13 cellular contexts compared by ENCODE assay signal in the genomic region with DNA sequence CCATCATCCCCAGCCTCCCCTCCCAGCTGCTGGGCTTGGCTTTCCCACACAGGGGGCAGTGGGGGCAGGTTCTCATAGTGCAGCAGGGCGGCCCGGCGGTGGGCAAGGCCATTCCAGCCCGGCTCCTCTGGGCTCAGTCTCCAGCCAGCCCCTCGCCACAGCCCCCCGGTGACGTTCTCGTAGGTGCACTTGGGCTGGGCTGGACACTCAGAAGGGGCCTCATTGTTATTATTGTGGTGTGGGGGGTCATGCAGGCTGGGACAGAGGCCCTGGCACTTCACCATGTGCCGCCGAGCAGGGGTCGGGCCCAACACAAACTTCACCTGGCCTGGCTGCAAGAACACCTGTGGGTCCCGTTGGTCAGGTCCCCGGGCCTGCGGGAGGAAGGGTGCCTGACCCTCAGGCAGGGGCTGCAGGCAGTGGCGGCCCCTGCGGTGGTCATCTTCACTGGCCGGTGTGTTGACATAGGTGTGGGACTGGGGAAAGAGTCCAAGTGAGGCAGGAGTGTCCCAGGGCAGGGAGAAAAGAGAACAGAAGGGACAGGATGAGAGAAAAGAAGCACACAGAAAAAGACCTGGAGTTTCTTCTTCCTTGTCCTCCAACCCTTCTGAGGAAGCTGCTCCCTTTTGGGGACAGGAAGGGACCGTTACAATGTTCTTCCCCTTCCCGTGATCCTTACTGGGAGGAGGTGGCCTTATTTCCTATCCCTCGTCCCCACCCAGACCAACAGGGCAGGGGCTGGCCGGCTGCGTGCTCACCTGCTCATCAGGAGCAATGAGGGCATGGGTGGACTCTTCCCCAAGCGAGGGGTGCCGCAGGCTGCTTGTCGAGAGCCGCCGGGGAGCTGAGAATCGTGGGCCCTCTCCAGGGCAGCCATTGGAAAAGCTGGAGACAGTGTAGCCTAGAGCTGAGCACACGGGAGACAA. TPM values are rescaled to one million over a fixed set of nuclear protein-coding genes. Genes with fewer than 3 reads are reported as not detected.
DNase-seq lines count a peak whose midpoint lies in the region; ATAC-seq and TF ChIP-seq lines count a peak whose summit lies in the region.
"Had no signal": no experiment of that assay in that cellular context is flagged by ENCODE, and none has a peak within 500 bp of the region (broad histone marks: within the 10 kb centered on the region; RNA-seq: fewer than 3 reads in every experiment).

No MANE protein-coding gene starts in this region.

- no peak overlapping the region for H3K4me3 ChIP-seq in heart left ventricle
- H3K4me3 ChIP-seq: BLaER1 treated with 17β-estradiol and CSF1 and Interleukin-3, amounts not matched to agents 10 nM and 100 nM had no signal

- H3K36me3 Mint-ChIP-seq in endothelial cell (ENCODE audit: low read depth, unreplicated experiment): peaks cover 31% of the 10 kb centered on the region

- intact Hi-C loops in cardiac septum (cut with DNase I) (no loop called here), heart left ventricle (cut with DNase I) (loop anchor here in 5 of 10 donors (5.0 to 10.0 kb wide), 5 partner anchors 34 to 407 kb away; a partner anchor contains a TSS)

- ATAC-seq in heart left ventricle (no peak), GM19351 (IDR thresholded peaks at IDR 0.05; ENCODE audit: unreplicated experiment) (no peak), HG02970 (IDR thresholded peaks at IDR 0.05; ENCODE audit: low FRiP score, unreplicated experiment) (no peak)

- H3K27me3 ChIP-seq in heart left ventricle: no peaks in the 10 kb centered on the region
- H3K27me3 ChIP-seq: BLaER1 treated with 17β-estradiol and CSF1 and Interleukin-3, amounts not matched to agents 10 nM and 100 nM had no signal

- no peaks in the 10 kb centered on the region for H3K9me3 Mint-ChIP-seq in endothelial cell (ENCODE audit: unreplicated experiment)
- H3K9me3 Mint-ChIP-seq: CD4-positive, CD25-positive, alpha-beta regulatory T cell; H9 had no signal

- H3K4me1 Mint-ChIP-seq in endothelial cell (ENCODE audit: unreplicated experiment): peaks cover 33% of the 10 kb centered on the region
- H3K4me1 Mint-ChIP-seq: CD4-positive, CD25-positive, alpha-beta regulatory T cell had no signal

- peak overlapping the region; percentile 22 for H3K27ac Mint-ChIP-seq in endothelial cell (ENCODE audit: unreplicated experiment)
- H3K27ac Mint-ChIP-seq: H9 had no signal

- WGBS in heart left ventricle, 4 donors: 86 to 92% (median 89%) methylated on average over 28 to 29 of the region's 29 CpGs

- peaks cover 0 to 71% (median 58%) of the 10 kb centered on the region in 9 donors for H3K36me3 ChIP-seq in heart left ventricle

- H3K27ac ChIP-seq in heart left ventricle: no peak overlapping the region
- H3K27ac ChIP-seq: BLaER1 treated with 17β-estradiol and CSF1 and Interleukin-3, amounts not matched to agents 10 nM and 100 nM had no signal

- no peaks in the 10 kb centered on the region for H3K9me3 ChIP-seq in heart left ventricle
- H3K9me3 ChIP-seq: BLaER1 treated with 17β-estradiol and CSF1 and Interleukin-3, amounts not matched to agents 10 nM and 100 nM had no signal

- no peaks in the 10 kb centered on the region for H3K27me3 Mint-ChIP-seq in endothelial cell (ENCODE audit: unreplicated experiment)

- H3K4me3 Mint-ChIP-seq in endothelial cell (ENCODE audit: unreplicated experiment): no peak overlapping the region
- H3K4me3 Mint-ChIP-seq: CD4-positive, CD25-positive, alpha-beta regulatory T cell; H9 had no signal

- DNase-seq in cardiac septum (ENCODE audit: low spot score) (peak; percentile 29), heart left ventricle (no peak), endothelial cell (ENCODE audit: low spot score) (no peak)
- DNase-seq: 8988T; AML-193; CD4-positive, CD25-positive, alpha-beta regulatory T cell; DMS53; H9 had no signal

- no peak for TF ChIP-seq CTCF in heart left ventricle (IDR thresholded peaks at IDR 0.05)
- no peak for TF ChIP-seq CTCF in endothelial cell (IDR thresholded peaks at IDR 0.05; ENCODE audit: unreplicated experiment)

- no peak for TF ChIP-seq POLR2A in heart left ventricle (IDR thresholded peaks at IDR 0.05)

- peaks cover 0 to 28% (median 18%) of the 10 kb centered on the region in 12 donors for H3K4me1 ChIP-seq in heart left ventricle

RNA-seq across cellular contexts. Expression of a gene that starts 8.4 kb away (rescaled TPM):
- total RNA-seq in cardiac septum (5.7 TPM), heart left ventricle (1 to 10 TPM; 3.8 to 6.8 (median 5.1) TPM), endothelial cell (ENCODE audit: unreplicated experiment) (8.8 TPM)
- polyA plus RNA-seq in heart left ventricle: 1 to 10 TPM; 3.2 to 5.7 TPM

RNA-seq across cellular contexts. Expression of a gene that starts 9.3 kb away (rescaled TPM):
- total RNA-seq in cardiac septum: 1.7 TPM
- total RNA-seq in heart left ventricle: 1 to 10 TPM; 1.1 to 3.7 (median 1.9) TPM
- 1 to 10 TPM; 1.9 to 3.9 TPM for polyA plus RNA-seq in heart left ventricle
- total RNA-seq in endothelial cell (ENCODE audit: unreplicated experiment): 20.7 TPM
- total RNA-seq: CD4-positive, CD25-positive, alpha-beta regulatory T cell; Daoy had no signal
- polyA plus RNA-seq: CD4-positive, CD25-positive, alpha-beta regulatory T cell had no signal

RNA-seq across cellular contexts. Expression of a gene that starts 16.2 kb away (rescaled TPM):
- 127 TPM for total RNA-seq in cardiac septum
- 100 to 1,000 TPM; 158 to 225 (median 182) TPM for total RNA-seq in heart left ventricle
- 100 to 1,000 TPM; 171 to 277 TPM for polyA plus RNA-seq in heart left ventricle
- total RNA-seq in endothelial cell (ENCODE audit: unreplicated experiment): 167 TPM

RNA-seq across cellular contexts. Expression of a gene that starts 24.1 kb away (rescaled TPM):
- not detected for total RNA-seq in cardiac septum
- not detected for total RNA-seq in heart left ventricle
- polyA plus RNA-seq in heart left ventricle: 1 to 10 TPM in 1 of 2 donors, not detected in 1; 1.1 TPM
- not detected for total RNA-seq in endothelial cell (ENCODE audit: unreplicated experiment)
- total RNA-seq: CD4-positive, CD25-positive, alpha-beta regulatory T cell; Daoy; H9; HT1080 had no signal
- polyA plus RNA-seq: CD4-positive, CD25-positive, alpha-beta regulatory T cell had no signal

RNA-seq across cellular contexts. Expression of a gene that starts 35.9 kb away (rescaled TPM):
- total RNA-seq in cardiac septum: 45.6 TPM
- total RNA-seq in heart left ventricle: 10 to 100 TPM; 26.2 to 47.2 (median 41.1) TPM
- 10 to 100 TPM; 37.7 to 40.1 TPM for polyA plus RNA-seq in heart left ventricle
- 10.4 TPM for total RNA-seq in endothelial cell (ENCODE audit: unreplicated experiment)
